Comparison of ENCODE assay signal across 16 cellular contexts in genomic region chr16:88074041-88074440, GRCh38.
DNase-seq lines count a peak whose midpoint lies in the region; TF ChIP-seq lines count a peak whose summit lies in the region.
"Had no signal": no experiment of that assay in that cellular context is flagged by ENCODE, and none has a peak within 500 bp of the region (broad histone marks: within the 10 kb centered on the region; RNA-seq: fewer than 3 reads in every experiment).

No MANE protein-coding gene starts in this region.

- H3K27ac ChIP-seq in endodermal cell (ENCODE audit: low read depth, low read length) = no peak overlapping the region
- no peak overlapping the region for H3K27ac ChIP-seq in spleen
- no peak overlapping the region for H3K27ac ChIP-seq in hepatocyte
- H3K27ac ChIP-seq: 22Rv1, BLaER1, HL-60 had no signal

- intact Hi-C loops in activated CD4-positive, alpha-beta T cell treated with anti-CD3 and anti-CD28 coated beads, Interleukin-2, amount 10 ng/mL, durations not matched to agents 24 days and 14 days (cut with micrococcal nuclease) = no loop called here
- intact Hi-C loops in spleen (cut with DNase I; ENCODE audit: low total_unique reads) (no loop called here), MCF 10A (cut with micrococcal nuclease) (no loop called here)

- H3K9me3 Mint-ChIP-seq in activated CD4-positive, alpha-beta T cell treated with anti-CD3 and anti-CD28 coated beads, Interleukin-2, amount 10 ng/mL, durations not matched to agents 24 days and 14 days = no peaks in the 10 kb centered on the region
- H3K9me3 Mint-ChIP-seq in endodermal cell (peaks cover 3% of the 10 kb centered on the region), nephron progenitor cell (peaks cover 10% of the 10 kb centered on the region), MCF 10A (ENCODE audit: unreplicated experiment) (no peaks in the 10 kb centered on the region)

- DNase-seq in activated CD4-positive, alpha-beta T cell treated with anti-CD3 and anti-CD28 coated beads, Interleukin-2, amount 10 ng/mL, durations not matched to agents 24 days and 14 days = no peak
- no peak for DNase-seq in activated CD4-positive, alpha-beta T cell treated with anti-CD3 and anti-CD28 coated beads, Interleukin-2, amount 50 U/mL, for 4 hours
- no peak for DNase-seq in endodermal cell
- no peak for DNase-seq in nephron progenitor cell
- DNase-seq in spleen = peak; percentile 39
- DNase-seq in MCF 10A (ENCODE audit: unreplicated experiment) = no peak
- no peak for DNase-seq in hepatocyte (ENCODE audit: low spot score)
- DNase-seq in GM19238 (ENCODE audit: insufficient read length, low spot score) = no peak
- DNase-seq: CD4-positive, alpha-beta memory T cell; DND-41; GDM1; HCEC 1CT; HFFc6 had no signal

- CTCF ChIA-PET in MCF 10A (lab: Yijun Ruan, JAX) = no interaction called here

- peak overlapping the region; percentile 36 for H3K27ac Mint-ChIP-seq in activated CD4-positive, alpha-beta T cell treated with anti-CD3 and anti-CD28 coated beads, Interleukin-2, amount 10 ng/mL, durations not matched to agents 24 days and 14 days
- H3K27ac Mint-ChIP-seq in endodermal cell = peak overlapping the region; percentile 61
- H3K27ac Mint-ChIP-seq in nephron progenitor cell = peak overlapping the region; percentile 42
- H3K27ac Mint-ChIP-seq in MCF 10A (ENCODE audit: low read depth, unreplicated experiment) = no peak overlapping the region
- H3K27ac Mint-ChIP-seq: CD4-positive, alpha-beta memory T cell; HFFc6 had no signal

- no peak overlapping the region for H2AFZ ChIP-seq in hepatocyte

- H3K9me2 ChIP-seq in hepatocyte (replicated peaks; ENCODE audit: insufficient read depth) = no peaks in the 10 kb centered on the region

- H3K4me3 ChIP-seq in endodermal cell (ENCODE audit: low read length) = no peak overlapping the region
- no peak overlapping the region for H3K4me3 ChIP-seq in spleen
- no peak overlapping the region for H3K4me3 ChIP-seq in hepatocyte
- H3K4me3 ChIP-seq: BLaER1 had no signal

- no peaks in the 10 kb centered on the region for H3K27me3 Mint-ChIP-seq in activated CD4-positive, alpha-beta T cell treated with anti-CD3 and anti-CD28 coated beads, Interleukin-2, amount 10 ng/mL, durations not matched to agents 24 days and 14 days
- H3K27me3 Mint-ChIP-seq in endodermal cell (ENCODE audit: insufficient read depth) (no peaks in the 10 kb centered on the region), nephron progenitor cell (ENCODE audit: low read depth, poor library complexity) (no peaks in the 10 kb centered on the region), MCF 10A (ENCODE audit: insufficient read depth, unreplicated experiment) (no peaks in the 10 kb centered on the region)
- H3K27me3 Mint-ChIP-seq: CD4-positive, alpha-beta memory T cell had no signal

- no peaks in the 10 kb centered on the region for H3K27me3 ChIP-seq in endodermal cell (ENCODE audit: control insufficient read depth, insufficient read depth, low read length, poor library complexity, severe bottlenecking)
- H3K27me3 ChIP-seq in spleen (replicated peaks in 1 of 7) = no peaks in the 10 kb centered on the region
- no peaks in the 10 kb centered on the region for H3K27me3 ChIP-seq in hepatocyte
- H3K27me3 ChIP-seq: BLaER1 had no signal

- TF ChIP-seq CTCF in endodermal cell (conservative IDR thresholded peaks at IDR 0.05) (no peak), nephron progenitor cell (IDR thresholded peaks at IDR 0.05) (no peak), spleen (IDR thresholded peaks at IDR 0.05 in 8 of 11, conservative IDR thresholded peaks at IDR 0.05 in 3 of 11) (no peak), MCF 10A (IDR thresholded peaks at IDR 0.05; ENCODE audit: unreplicated experiment) (no peak), hepatocyte (IDR thresholded peaks at IDR 0.05; ENCODE audit: poor library complexity) (no peak)

- TF ChIP-seq POLR2A in spleen (IDR thresholded peaks at IDR 0.05) = no peak

- no peaks in the 10 kb centered on the region for H3K79me2 ChIP-seq in hepatocyte

- 89 to 94% methylated on average over 5 to 6 of the region's 6 CpGs for WGBS in endodermal cell (ENCODE audit: insufficient coverage in 1 of 2, insufficient read length in 1 of 2), 2 experiments
- WGBS in spleen, 5 donors = 92 to 97% (median 96%) methylated on average over 5 to 6 of the region's 6 CpGs
- WGBS in hepatocyte (ENCODE audit: low lambda C conversion rate, missing lambda C conversion rate) = 91% methylated on average over 6 of the region's 6 CpGs

- H3K4me1 Mint-ChIP-seq in activated CD4-positive, alpha-beta T cell treated with anti-CD3 and anti-CD28 coated beads, Interleukin-2, amount 10 ng/mL, durations not matched to agents 24 days and 14 days = no peaks in the 10 kb centered on the region
- H3K4me1 Mint-ChIP-seq in endodermal cell (no peaks in the 10 kb centered on the region), nephron progenitor cell (peaks cover 5% of the 10 kb centered on the region), MCF 10A (ENCODE audit: insufficient read depth, unreplicated experiment) (no peaks in the 10 kb centered on the region)
- H3K4me1 Mint-ChIP-seq: CD4-positive, alpha-beta memory T cell had no signal

- H3K36me3 ChIP-seq in endodermal cell (ENCODE audit: control insufficient read depth, insufficient read depth, low read length) (peaks cover 4% of the 10 kb centered on the region), spleen (peaks cover 0 to 100% (median 70%) of the 10 kb centered on the region in 6 donors), hepatocyte (replicated peaks; ENCODE audit: insufficient read depth, low read depth) (no peaks in the 10 kb centered on the region)

- H3K36me3 Mint-ChIP-seq in activated CD4-positive, alpha-beta T cell treated with anti-CD3 and anti-CD28 coated beads, Interleukin-2, amount 10 ng/mL, durations not matched to agents 24 days and 14 days (ENCODE audit: low read depth) = peaks cover 5% of the 10 kb centered on the region
- peaks cover 42% of the 10 kb centered on the region for H3K36me3 Mint-ChIP-seq in endodermal cell (ENCODE audit: low read depth)
- H3K36me3 Mint-ChIP-seq in nephron progenitor cell (ENCODE audit: low read depth) = peaks cover 33% of the 10 kb centered on the region
- peaks cover 25% of the 10 kb centered on the region for H3K36me3 Mint-ChIP-seq in MCF 10A (ENCODE audit: insufficient read depth, unreplicated experiment)

- POLR2A ChIA-PET in MCF 10A (lab: Yijun Ruan, JAX) = no interaction called here

- H3K9me3 ChIP-seq in endodermal cell (ENCODE audit: control insufficient read depth, low read length) (no peaks in the 10 kb centered on the region), spleen (no peaks in the 10 kb centered on the region), hepatocyte (ENCODE audit: low read depth) (no peaks in the 10 kb centered on the region)
- H3K9me3 ChIP-seq: BLaER1 had no signal

- no peak overlapping the region for H3K4me3 Mint-ChIP-seq in activated CD4-positive, alpha-beta T cell treated with anti-CD3 and anti-CD28 coated beads, Interleukin-2, amount 10 ng/mL, durations not matched to agents 24 days and 14 days
- H3K4me3 Mint-ChIP-seq in endodermal cell (no peak overlapping the region), nephron progenitor cell (no peak overlapping the region), MCF 10A (ENCODE audit: unreplicated experiment) (no peak overlapping the region)
- H3K4me3 Mint-ChIP-seq: CD4-positive, alpha-beta memory T cell; HFFc6 had no signal

- no peak overlapping the region for H3K9ac ChIP-seq in endodermal cell (ENCODE audit: extremely low read depth, low read length, poor library complexity, severe bottlenecking)
- H3K9ac ChIP-seq: BLaER1 had no signal

- no TSS peak for BruUV-seq in MCF 10A (replicated peaks; lab: Mats Ljungman, UMichigan)

- no peaks in the 10 kb centered on the region for H4K20me1 ChIP-seq in hepatocyte (ENCODE audit: insufficient read depth, poor library complexity, severe bottlenecking)
- H4K20me1 ChIP-seq: BLaER1 had no signal

- H3K4me1 ChIP-seq in endodermal cell (ENCODE audit: control insufficient read depth, insufficient read depth, low read length) = no peaks in the 10 kb centered on the region
- H3K4me1 ChIP-seq in spleen = peaks cover 0 to 22% (median 5%) of the 10 kb centered on the region in 6 donors
- no peaks in the 10 kb centered on the region for H3K4me1 ChIP-seq in hepatocyte (ENCODE audit: insufficient read depth)

- H3K4me2 ChIP-seq in hepatocyte = no peak overlapping the region
- H3K4me2 ChIP-seq: BLaER1 had no signal
